ENCODE assay signal across 8 cellular contexts in genomic region chr9:69122086-69122390, GRCh38. TPM values are rescaled to one million over a fixed set of nuclear protein-coding genes. Genes with fewer than 3 reads are reported as not detected.
DNase-seq lines count a peak whose midpoint lies in the region; ATAC-seq and TF ChIP-seq lines count a peak whose summit lies in the region.

No MANE protein-coding gene starts in this region.

- H3K9me3 ChIP-seq in adipocyte (ENCODE audit: control insufficient read depth, low read length) (no peaks in the 10 kb centered on the region), osteoblast (ENCODE audit: low read depth, low read length) (no peaks in the 10 kb centered on the region)

- H3K9ac ChIP-seq in adipocyte (ENCODE audit: low read length), result peak overlapping the region; percentile 85

- peak overlapping the region; percentile 92 for H2AFZ ChIP-seq in osteoblast (ENCODE audit: low read length)

- H3K27ac ChIP-seq in osteoblast (ENCODE audit: low read depth, low read length), result peak overlapping the region; percentile 76

- H3K79me2 ChIP-seq in osteoblast (ENCODE audit: insufficient read depth, low read length), result no peaks in the 10 kb centered on the region

- H3K27me3 ChIP-seq in adipocyte (replicated peaks; ENCODE audit: control insufficient read depth, insufficient read depth, low read length) (no peaks in the 10 kb centered on the region), osteoblast (ENCODE audit: insufficient read depth, low read length) (no peaks in the 10 kb centered on the region)

- no peaks in the 10 kb centered on the region for H4K20me1 ChIP-seq in osteoblast (ENCODE audit: insufficient read depth, low read length)

- H3K36me3 ChIP-seq in adipocyte (ENCODE audit: control insufficient read depth, insufficient read depth, low read length, severe bottlenecking) (no peaks in the 10 kb centered on the region), osteoblast (ENCODE audit: insufficient read depth, low read length) (no peaks in the 10 kb centered on the region)

- DNase-seq in CD1c-positive myeloid dendritic cell (ENCODE audit: extremely low spot score) (peak; percentile 34), RPMI7951 (ENCODE audit: low read depth) (peak; percentile 58), adipocyte (ENCODE audit: low read depth) (peak; percentile 90), cardiac septum (ENCODE audit: low spot score) (peak; percentile 82), osteoblast (ENCODE audit: insufficient read length, low spot score, missing footprints) (peak; percentile 96)

- ATAC-seq in GM19395 (IDR thresholded peaks at IDR 0.05; ENCODE audit: unreplicated experiment), result peak; percentile 59
- peak; percentile 44 for ATAC-seq in HG03469 (IDR thresholded peaks at IDR 0.05; ENCODE audit: unreplicated experiment)
- no peak for ATAC-seq in GM21447 (IDR thresholded peaks at IDR 0.05; ENCODE audit: unreplicated experiment)

- H3K4me1 ChIP-seq in adipocyte (ENCODE audit: control insufficient read depth, insufficient read depth, low read length) (peaks cover 10% of the 10 kb centered on the region), osteoblast (ENCODE audit: insufficient read depth, low read length) (peaks cover 6% of the 10 kb centered on the region)

- peak overlapping the region; percentile 97 for H3K4me2 ChIP-seq in osteoblast (ENCODE audit: insufficient read depth, low read length)

- H3K4me3 ChIP-seq in adipocyte (ENCODE audit: low read length) (peak overlapping the region; percentile 95), osteoblast (ENCODE audit: insufficient read depth, low read length) (peak overlapping the region; percentile 92)

- intact Hi-C loops in cardiac septum (cut with DNase I), result loop anchor here (5.0 kb wide), 1 partner anchor 35 kb away; no protein-coding TSS in a partner anchor

- no peak for TF ChIP-seq CTCF in osteoblast (IDR thresholded peaks at IDR 0.05; ENCODE audit: extremely low read depth, low read depth, low read length)

RNA-seq across cellular contexts. Expression of gene TJP2, which starts 52.0 kb away (rescaled TPM):
- 18.3 and 19.3 TPM in 2 replicates for total RNA-seq in RPMI7951 (2014; rRNA removed; shearing (Covaris generic))
- total RNA-seq in cardiac septum (67.0 TPM), osteoblast (28.6 and 30.4 TPM in 2 replicates)

Comparison
In these comparisons a context has a peak if more than half of its experiments do, and no peak if none do; other contexts are left out.
1. DNase-seq: peak in every context shown above with its lines; median percentile 96 in osteoblast; 90 in adipocyte; 82 in cardiac septum; 58 in RPMI7951; 34 in CD1c-positive myeloid dendritic cell.